12 cellular contexts compared by ENCODE assay signal in genomic region chr17:64126918-64127317, GRCh38. TPM values are rescaled to one million over a fixed set of nuclear protein-coding genes. Genes with fewer than 3 reads are reported as not detected.
DNase-seq lines count a peak whose midpoint lies in the region; ATAC-seq and TF ChIP-seq lines count a peak whose summit lies in the region.
"Had no signal": no experiment of that assay in that cellular context is flagged by ENCODE, and none has a peak within 500 bp of the region (broad histone marks: within the 10 kb centered on the region; RNA-seq: fewer than 3 reads in every experiment).

No MANE protein-coding gene starts in this region.

- peak overlapping the region; percentile 39 for H3K27ac Mint-ChIP-seq in CD4-positive, alpha-beta T cell
- H3K27ac Mint-ChIP-seq in activated CD8-positive, alpha-beta T cell treated with anti-CD3 and anti-CD28 coated beads for 36 hours = no peak overlapping the region
- H3K27ac Mint-ChIP-seq in neural progenitor cell = no peak overlapping the region
- H3K27ac Mint-ChIP-seq: GM23338 had no signal

- ATAC-seq in CD4-positive, alpha-beta T cell (ENCODE audit: poor library complexity) = no peak
- no peak for ATAC-seq in activated CD8-positive, alpha-beta T cell treated with anti-CD3 and anti-CD28 coated beads for 36 hours
- ATAC-seq in foreskin keratinocyte (no peak), gastrocnemius medialis (no peak), HG03520 (IDR thresholded peaks at IDR 0.05; ENCODE audit: unreplicated experiment) (no peak)
- ATAC-seq: GM23338, mucosa of descending colon had no signal

- H3K27ac ChIP-seq in CD4-positive, alpha-beta T cell (ENCODE audit: low read depth, low read length) = no peak overlapping the region
- H3K27ac ChIP-seq in foreskin keratinocyte (no peak overlapping the region), neural progenitor cell (no peak overlapping the region), gastrocnemius medialis (no peak overlapping the region)
- H3K27ac ChIP-seq: ascending aorta, suprapubic skin had no signal

- peak overlapping the region; percentile 99 for H3K4me3 Mint-ChIP-seq in CD4-positive, alpha-beta T cell
- peak overlapping the region; percentile 93 for H3K4me3 Mint-ChIP-seq in activated CD8-positive, alpha-beta T cell treated with anti-CD3 and anti-CD28 coated beads for 36 hours
- no peak overlapping the region for H3K4me3 Mint-ChIP-seq in neural progenitor cell
- H3K4me3 Mint-ChIP-seq: GM23338 had no signal

- no peak overlapping the region for H2AFZ ChIP-seq in neural progenitor cell (replicated peaks)
- H2AFZ ChIP-seq: GM23338 had no signal

- CTCF ChIA-PET in CD4-positive, alpha-beta T cell (lab: Charles Lee) = interaction anchor here (0.7 to 9.5 kb wide), 4 partner anchors 13 to 99 kb away, joined by 3 to 170 read pairs (median 4); no protein-coding TSS in a partner anchor
- CTCF ChIA-PET in activated CD8-positive, alpha-beta T cell treated with anti-CD3 and anti-CD28 coated beads for 36 hours (lab: Charles Lee) = interaction anchor here (1.2 to 4.5 kb wide), 4 partner anchors 63 to 207 kb away, joined by 3 to 18 read pairs (median 6); no protein-coding TSS in a partner anchor

- no peaks in the 10 kb centered on the region for H3K27me3 Mint-ChIP-seq in CD4-positive, alpha-beta T cell
- H3K27me3 Mint-ChIP-seq in activated CD8-positive, alpha-beta T cell treated with anti-CD3 and anti-CD28 coated beads for 36 hours = no peaks in the 10 kb centered on the region
- peaks cover 7% of the 10 kb centered on the region for H3K27me3 Mint-ChIP-seq in neural progenitor cell (ENCODE audit: insufficient read depth, low read depth)

- no peaks in the 10 kb centered on the region for H3K27me3 ChIP-seq in CD4-positive, alpha-beta T cell (ENCODE audit: control insufficient read depth, insufficient read depth, low read length)
- no peaks in the 10 kb centered on the region for H3K27me3 ChIP-seq in foreskin keratinocyte
- H3K27me3 ChIP-seq in neural progenitor cell = peaks cover 36% of the 10 kb centered on the region
- H3K27me3 ChIP-seq in gastrocnemius medialis = no peaks in the 10 kb centered on the region
- H3K27me3 ChIP-seq: ascending aorta, suprapubic skin had no signal

- no peak overlapping the region for H3K4me2 ChIP-seq in neural progenitor cell
- H3K4me2 ChIP-seq: GM23338 had no signal

- no peak for TF ChIP-seq POLR2A in gastrocnemius medialis (IDR thresholded peaks at IDR 0.05)

- intact Hi-C loops in CD4-positive, alpha-beta T cell (cut with DNase I, micrococcal nuclease) = loop anchor here in 1 of 2 experiments (5.0 to 10.0 kb wide), 2 partner anchors 45 to 538 kb away; partner anchors contain the start of gene SMURF2
- intact Hi-C loops in activated CD8-positive, alpha-beta T cell treated with anti-CD3 and anti-CD28 coated beads for 36 hours (cut with micrococcal nuclease) = no loop called here
- intact Hi-C loops in gastrocnemius medialis (cut with DNase I; ENCODE audit: low total_unique reads) = no loop called here

- POLR2A ChIA-PET in CD4-positive, alpha-beta T cell (lab: Charles Lee) = interaction anchor here (5.5 kb wide), 1 partner anchor 106 kb away, joined by 84 read pairs; the partner anchor contains the start of gene ICAM2
- POLR2A ChIA-PET in activated CD8-positive, alpha-beta T cell treated with anti-CD3 and anti-CD28 coated beads for 36 hours (lab: Charles Lee) = no interaction called here

- no peaks in the 10 kb centered on the region for H3K9me3 Mint-ChIP-seq in CD4-positive, alpha-beta T cell
- no peaks in the 10 kb centered on the region for H3K9me3 Mint-ChIP-seq in activated CD8-positive, alpha-beta T cell treated with anti-CD3 and anti-CD28 coated beads for 36 hours
- H3K9me3 Mint-ChIP-seq in neural progenitor cell = no peaks in the 10 kb centered on the region
- H3K9me3 Mint-ChIP-seq: GM23338 had no signal

- H3K4me1 ChIP-seq in foreskin keratinocyte (peaks cover 16% of the 10 kb centered on the region), neural progenitor cell (peaks cover 4% of the 10 kb centered on the region), gastrocnemius medialis (peaks cover 17 to 21% of the 10 kb centered on the region in 2 donors)

- in situ Hi-C loops in gastrocnemius medialis (cut with MboI; ENCODE audit: low sequenced_read_pairs in 4 of 4) = loop anchor here in 3 of 4 donors (10.0 to 25.0 kb wide), 2 partner anchors 212 to 215 kb away; partner anchors contain the start of genes CSHL1 (in 3 of the 3) and GH1 (in 3 of the 3)

- H3K4me1 Mint-ChIP-seq in CD4-positive, alpha-beta T cell (ENCODE audit: low read depth) = peaks cover 73% of the 10 kb centered on the region
- H3K4me1 Mint-ChIP-seq in activated CD8-positive, alpha-beta T cell treated with anti-CD3 and anti-CD28 coated beads for 36 hours (ENCODE audit: low read depth) = peaks cover 56% of the 10 kb centered on the region
- peaks cover 9% of the 10 kb centered on the region for H3K4me1 Mint-ChIP-seq in neural progenitor cell

- no peaks in the 10 kb centered on the region for H3K79me2 ChIP-seq in neural progenitor cell (ENCODE audit: low read depth)

- H3K9me3 ChIP-seq in CD4-positive, alpha-beta T cell (ENCODE audit: control insufficient read depth, low read length) = no peaks in the 10 kb centered on the region
- H3K9me3 ChIP-seq in neural progenitor cell (ENCODE audit: low read depth) (no peaks in the 10 kb centered on the region), gastrocnemius medialis (no peaks in the 10 kb centered on the region)
- H3K9me3 ChIP-seq: ascending aorta, mucosa of descending colon, suprapubic skin had no signal

- H3K36me3 ChIP-seq in neural progenitor cell (no peaks in the 10 kb centered on the region), gastrocnemius medialis (no peaks in the 10 kb centered on the region)
- H3K36me3 ChIP-seq: ascending aorta, suprapubic skin had no signal

- TF ChIP-seq CTCF in CD4-positive, alpha-beta T cell (IDR thresholded peaks at IDR 0.05) = no peak
- TF ChIP-seq CTCF in activated CD8-positive, alpha-beta T cell treated with anti-CD3 and anti-CD28 coated beads for 36 hours (IDR thresholded peaks at IDR 0.05) = no peak
- TF ChIP-seq CTCF in foreskin keratinocyte (conservative IDR thresholded peaks at IDR 0.05) (no peak), neural progenitor cell (IDR thresholded peaks at IDR 0.05) (no peak), gastrocnemius medialis (IDR thresholded peaks at IDR 0.05 in 4 of 5, conservative IDR thresholded peaks at IDR 0.05 in 1 of 5) (no peak)

- peaks cover 13% of the 10 kb centered on the region for H4K20me1 ChIP-seq in neural progenitor cell (ENCODE audit: low read depth)

- H3K4me3 ChIP-seq in neural progenitor cell = no peak overlapping the region
- H3K4me3 ChIP-seq in gastrocnemius medialis = no peak overlapping the region
- H3K4me3 ChIP-seq: GM23338, mucosa of descending colon, suprapubic skin had no signal

- H3F3A ChIP-seq in neural progenitor cell (ENCODE audit: low read depth) = peaks cover 27% of the 10 kb centered on the region

- no peak for DNase-seq in CD4-positive, alpha-beta T cell
- peak; percentile 56 for DNase-seq in GM03348 (ENCODE audit: low spot score)
- no peak for DNase-seq in activated CD8-positive, alpha-beta T cell treated with anti-CD3 and anti-CD28 coated beads for 36 hours
- peak; percentile 21 to 35 for DNase-seq in foreskin keratinocyte
- DNase-seq in neural progenitor cell (ENCODE audit: low spot score) = no peak
- DNase-seq in stimulated activated CD4-positive, alpha-beta T cell treated with anti-CD3 and anti-CD28 coated beads, Interleukin-2, amount 100 ng/mL, for 24 hours = no peak
- no peak for DNase-seq in gastrocnemius medialis
- DNase-seq: mucosa of descending colon had no signal

- no peak overlapping the region for H3K9ac ChIP-seq in neural progenitor cell

- H3K36me3 Mint-ChIP-seq in CD4-positive, alpha-beta T cell (ENCODE audit: low read depth) = peaks cover 19% of the 10 kb centered on the region
- H3K36me3 Mint-ChIP-seq in activated CD8-positive, alpha-beta T cell treated with anti-CD3 and anti-CD28 coated beads for 36 hours (ENCODE audit: low read depth) = peaks cover 23% of the 10 kb centered on the region
- H3K36me3 Mint-ChIP-seq in neural progenitor cell = peaks cover 2% of the 10 kb centered on the region

RNA-seq across cellular contexts. Expression of gene ERN1, which starts 3.0 kb away (rescaled TPM):
- total RNA-seq in CD4-positive, alpha-beta T cell = 10 to 100 TPM; 62.7 to 67.8 TPM
- 10 to 100 TPM; 19.2 to 23.6 TPM for total RNA-seq in activated CD8-positive, alpha-beta T cell treated with anti-CD3 and anti-CD28 coated beads for 36 hours
- 5.1 and 5.3 TPM in 2 replicates for total RNA-seq in foreskin keratinocyte
- 1.6 and 1.7 TPM in 2 replicates for polyA plus RNA-seq in foreskin keratinocyte
- 2.4 and 4.3 TPM in 2 replicates for total RNA-seq in neural progenitor cell (ENCODE audit: low replicate concordance)
- total RNA-seq in gastrocnemius medialis = 10 to 100 TPM in 3 of 4 donors, 1 to 10 TPM in 1; 9.7 to 27.5 (median 13.8) TPM

Comparison
In these comparisons a context has a peak if more than half of its experiments do, and no peak if none do; other contexts are left out.
1. DNase-seq: peak in GM03348 (single experiment) and foreskin keratinocyte (2 of 2); none in CD4-positive, alpha-beta T cell (0 of 10), activated CD8-positive, alpha-beta T cell treated with anti-CD3 and anti-CD28 coated beads for 36 hours (single experiment), neural progenitor cell (single experiment), stimulated activated CD4-positive, alpha-beta T cell treated with anti-CD3 and anti-CD28 coated beads, Interleukin-2, amount 100 ng/mL, for 24 hours (0 of 2) and gastrocnemius medialis (0 of 2).